ENCODE assay signal across 11 cellular contexts in the genomic region with DNA sequence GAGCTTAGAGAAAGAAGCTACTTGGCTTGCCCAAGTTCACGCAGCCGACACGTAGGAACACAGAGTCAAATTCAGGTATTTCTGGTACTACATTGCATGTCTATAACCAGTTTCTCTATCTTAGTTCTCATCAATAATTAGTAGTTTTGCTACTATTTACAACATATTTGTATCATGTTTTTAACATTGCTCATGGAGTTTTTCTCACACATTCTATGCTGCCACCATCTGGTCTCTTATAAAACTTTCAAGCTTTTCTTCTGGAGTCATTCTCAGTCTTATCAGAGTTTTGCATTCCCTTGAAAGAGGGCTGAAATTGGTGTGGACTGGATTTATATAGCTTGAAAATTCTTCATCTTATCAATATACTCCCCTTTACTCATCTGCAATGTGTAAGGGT.
DNase-seq lines count a peak whose midpoint lies in the region; ATAC-seq and TF ChIP-seq lines count a peak whose summit lies in the region.
"Had no signal": no experiment of that assay in that cellular context is flagged by ENCODE, and none has a peak within 500 bp of the region (broad histone marks: within the 10 kb centered on the region; RNA-seq: fewer than 3 reads in every experiment).

No MANE protein-coding gene starts in this region.

- no peak for ATAC-seq in GM18520 (IDR thresholded peaks at IDR 0.05; ENCODE audit: unreplicated experiment)

- DNase-seq in AG04450 (ENCODE audit: low read depth, low spot score) (no peak), KBM-7 (peak; percentile 4), amniotic epithelial cell (ENCODE audit: low read depth) (peak; percentile 29), left kidney (ENCODE audit: low read depth, low spot score) (peak; percentile 15), GM19238 (ENCODE audit: insufficient read length, low spot score) (no peak), AML-193 (lab: John Stamatoyannopoulos, UW) (no peak), HUDEP-2 (lab: John Stamatoyannopoulos, UW; ENCODE audit: unreplicated experiment in 76 of 76) (no peak)
- DNase-seq: activated gamma-delta T cell treated with Interleukin-2 at 50 U/mL for 16 hours, DMS79, SHP77 treated with DMSO at 0.1 percent for 48 hours had no signal

- no peaks in the 10 kb centered on the region for H3K9me3 ChIP-seq in AG04450 (ENCODE audit: control insufficient read depth, insufficient read depth, low read length)

- H3K27ac ChIP-seq in AG04450 (ENCODE audit: low read depth, low read length) = no peak overlapping the region

- H3K4me3 ChIP-seq in AG04450 (ENCODE audit: low read depth, low read length) = no peak overlapping the region

- TF ChIP-seq CTCF in AG04450 (IDR thresholded peaks at IDR 0.05; ENCODE audit: low read depth, low read length) = peak; percentile 47

- in situ Hi-C loops in KBM-7 (cut with MboI; ENCODE audit: low pct_unique_long_range_greater_than_20kb, low sequenced_read_pairs) = no loop called here

- POLR2A ChIA-PET in AG04450 (lab: Yijun Ruan, JAX) = interaction anchor here (0.7 kb wide), 1 partner anchor 22 kb away, joined by 3 read pairs; no protein-coding TSS in a partner anchor

- no peaks in the 10 kb centered on the region for H3K27me3 ChIP-seq in AG04450 (ENCODE audit: control insufficient read depth, insufficient read depth, low read length)

- CTCF ChIA-PET in AG04450 (lab: Charles Lee) = interaction anchor here (0.5 to 2.0 kb wide), 24 partner anchors 10 to 779 kb away, joined by 3 to 12 read pairs (median 4); no protein-coding TSS in a partner anchor

Comparison
In these comparisons a context has a peak if more than half of its experiments do, and no peak if none do; other contexts are left out.
1. DNase-seq: peak in KBM-7 (single experiment), amniotic epithelial cell (single experiment) and left kidney (single experiment); none in AG04450 (single experiment), GM19238 (single experiment), AML-193 (0 of 2) and HUDEP-2 (0 of 76).